Comparison of ENCODE assay signal across 8 cellular contexts in the genomic region with DNA sequence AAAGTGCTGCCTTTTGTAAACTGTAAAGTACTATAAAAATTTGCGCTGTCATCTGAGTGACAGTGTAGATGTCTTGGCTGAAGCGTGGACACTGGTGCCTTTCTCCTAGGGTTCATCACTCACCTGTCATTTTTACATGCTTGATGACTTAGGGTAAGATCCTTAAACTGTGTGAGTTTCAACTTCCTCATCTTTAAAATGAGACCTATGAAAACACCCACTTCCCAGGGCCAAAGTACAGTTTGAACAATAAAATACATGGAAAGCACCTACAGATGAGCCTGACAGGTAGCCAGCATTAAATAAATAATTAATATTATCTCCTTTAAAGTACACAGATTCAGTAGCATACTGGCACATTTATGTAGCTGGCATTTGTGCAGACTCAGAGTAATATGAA.
"Had no signal": no experiment of that assay in that cellular context is flagged by ENCODE, and none has a peak within 500 bp of the region (broad histone marks: within the 10 kb centered on the region; RNA-seq: fewer than 3 reads in every experiment).

No MANE protein-coding gene starts in this region.

- FAIRE-seq: H1, H54, HepG2 had no signal

- H3K27ac ChIP-seq: HL-60 had no signal

- H3K4me3 ChIP-seq: GM23338 had no signal

- DNase-seq: H9, HCEC 1CT, KBM-7 had no signal

- ATAC-seq: GM23338, HepG2 had no signal
